In the genomic region with DNA sequence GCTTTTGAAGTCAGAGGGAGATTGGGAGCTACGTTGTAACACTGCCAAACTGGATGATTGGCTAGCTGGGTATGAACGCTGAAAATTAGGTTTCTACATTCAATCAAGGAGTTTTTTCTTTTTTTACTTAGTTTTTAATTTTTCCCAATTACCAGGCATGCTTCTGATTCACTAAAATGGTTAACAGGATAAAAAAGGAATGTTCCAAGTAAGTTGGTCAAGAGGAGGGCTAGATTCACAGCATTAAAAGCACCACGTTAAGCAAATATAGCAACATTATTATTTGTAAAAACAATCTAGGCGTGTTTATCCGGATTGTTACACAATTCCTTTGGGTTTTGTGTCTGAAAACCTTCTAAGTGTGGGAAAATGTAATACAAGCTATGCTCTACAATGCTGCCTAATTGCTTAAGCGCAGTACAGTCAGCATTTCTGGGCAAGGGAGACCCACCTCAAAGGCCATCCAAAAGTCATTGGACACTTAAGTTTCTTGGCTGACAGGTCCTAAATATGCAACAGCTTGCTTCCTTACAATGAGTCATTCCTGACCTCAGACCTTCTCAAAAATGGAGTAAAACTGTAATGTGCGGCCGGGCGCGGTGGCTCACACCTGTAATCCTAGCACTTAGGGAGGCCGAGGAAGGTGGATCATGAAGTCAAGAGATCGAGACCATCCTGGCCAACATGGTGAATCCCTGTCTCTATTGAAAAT, we compare ENCODE assay signal across 1 cellular context.
A peak's percentile ranks its signal among the peaks of the same experiment; 100 is the strongest.
TF ChIP-seq lines count a peak whose summit lies in the region.

No MANE protein-coding gene starts in this region.

TF ChIP-seq in HepG2, 621 proteins besides CTCF, POLR2A, EP300 and RAD21:
- TF ChIP-seq WIZ (CRISPR knock-in tag; IDR thresholded peaks at IDR 0.05) (no peak), ZNF777 (CRISPR knock-in tag; IDR thresholded peaks at IDR 0.05) (0 out of 2 replicates have a peak, but pooled peaks have one; percentile 22), RBFOX2 (IDR thresholded peaks at IDR 0.05; ENCODE audit: low read depth, low read length) (peak; percentile 15; the same call in 1 of the 2 replicates), HOXA3 (CRISPR knock-in tag; IDR thresholded peaks at IDR 0.05) (no peak), FOSL2 (CRISPR knock-in tag; IDR thresholded peaks at IDR 0.05) (peak; percentile 49; the same call in 1 of the 2 replicates), MAFF (IDR thresholded peaks at IDR 0.05; ENCODE audit: low read depth, low read length) (peak; percentile 38; the same call in 1 of the 2 replicates), SIN3B (IDR thresholded peaks at IDR 0.05; ENCODE audit: low read length) (no peak), ZNF775 (CRISPR knock-in tag; IDR thresholded peaks at IDR 0.05; ENCODE audit: borderline replicate concordance) (no peak), ZNF790 (CRISPR knock-in tag; IDR thresholded peaks at IDR 0.05; ENCODE audit: borderline replicate concordance) (peak; percentile 8; the same call in 1 of the 2 replicates), TBX2 (CRISPR knock-in tag; IDR thresholded peaks at IDR 0.05; ENCODE audit: borderline replicate concordance) (0 out of 2 replicates have a peak, but pooled peaks have one; percentile 1), ZNF558 (CRISPR knock-in tag; IDR thresholded peaks at IDR 0.05; ENCODE audit: borderline replicate concordance) (no peak), POLR2G (IDR thresholded peaks at IDR 0.05; ENCODE audit: low read depth, low read length) (peak; percentile 7; the same call in 1 of the 2 replicates), PAF1 (CRISPR knock-in tag; IDR thresholded peaks at IDR 0.05) (peak; percentile 76; the same call in 1 of the 2 replicates), ZFP62 (CRISPR knock-in tag; IDR thresholded peaks at IDR 0.05) (no peak), HDAC1 (CRISPR knock-in tag; IDR thresholded peaks at IDR 0.05) (no peak), SIX4 (CRISPR knock-in tag; IDR thresholded peaks at IDR 0.05) (no peak), POGZ (CRISPR knock-in tag; IDR thresholded peaks at IDR 0.05) (no peak), MAFK (conservative IDR thresholded peaks at IDR 0.05 in 1 of 2, IDR thresholded peaks at IDR 0.05 in 1 of 2; ENCODE audit: low read length in 2 of 2) (peak in 1 of 2 experiments; percentile 38; a peak in 1 of 4 replicates), ZNF788 (CRISPR knock-in tag; IDR thresholded peaks at IDR 0.05; ENCODE audit: borderline replicate concordance) (no peak), CC2D1A (CRISPR knock-in tag; IDR thresholded peaks at IDR 0.05) (0 out of 2 replicates have a peak, but pooled peaks have one; percentile 40), POLR2AphosphoS5 (IDR thresholded peaks at IDR 0.05; ENCODE audit: low read depth, low read length) (peak; percentile 30; the same call in 1 of the 2 replicates), SALL2 (CRISPR knock-in tag; IDR thresholded peaks at IDR 0.05) (0 out of 2 replicates have a peak, but pooled peaks have one; percentile 10), MED1 (CRISPR knock-in tag; IDR thresholded peaks at IDR 0.05) (0 out of 2 replicates have a peak, but pooled peaks have one; percentile 7), KAT7 (CRISPR knock-in tag; IDR thresholded peaks at IDR 0.05; ENCODE audit: borderline replicate concordance) (peak; percentile 31; the same call in 1 of the 2 replicates), SMYD3 (CRISPR knock-in tag; IDR thresholded peaks at IDR 0.05) (no peak), ATF1 (CRISPR knock-in tag; IDR thresholded peaks at IDR 0.05) (no peak), JUND (CRISPR knock-in tag; IDR thresholded peaks at IDR 0.05) (no peak)
- TF ChIP-seq, protein P1, sequence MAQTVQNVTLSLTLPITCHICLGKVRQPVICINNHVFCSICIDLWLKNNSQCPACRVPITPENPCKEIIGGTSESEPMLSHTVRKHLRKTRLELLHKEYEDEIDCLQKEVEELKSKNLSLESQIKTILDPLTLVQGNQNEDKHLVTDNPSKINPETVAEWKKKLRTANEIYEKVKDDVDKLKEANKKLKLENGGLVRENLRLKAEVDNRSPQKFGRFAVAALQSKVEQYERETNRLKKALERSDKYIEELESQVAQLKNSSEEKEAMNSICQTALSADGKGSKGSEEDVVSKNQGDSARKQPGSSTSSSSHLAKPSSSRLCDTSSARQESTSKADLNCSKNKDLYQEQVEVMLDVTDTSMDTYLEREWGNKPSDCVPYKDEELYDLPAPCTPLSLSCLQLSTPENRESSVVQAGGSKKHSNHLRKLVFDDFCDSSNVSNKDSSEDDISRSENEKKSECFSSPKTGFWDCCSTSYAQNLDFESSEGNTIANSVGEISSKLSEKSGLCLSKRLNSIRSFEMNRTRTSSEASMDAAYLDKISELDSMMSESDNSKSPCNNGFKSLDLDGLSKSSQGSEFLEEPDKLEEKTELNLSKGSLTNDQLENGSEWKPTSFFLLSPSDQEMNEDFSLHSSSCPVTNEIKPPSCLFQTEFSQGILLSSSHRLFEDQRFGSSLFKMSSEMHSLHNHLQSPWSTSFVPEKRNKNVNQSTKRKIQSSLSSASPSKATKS (CRISPR knock-in tag; IDR thresholded peaks at IDR 0.05): no peak
- TF ChIP-seq, protein P2, sequence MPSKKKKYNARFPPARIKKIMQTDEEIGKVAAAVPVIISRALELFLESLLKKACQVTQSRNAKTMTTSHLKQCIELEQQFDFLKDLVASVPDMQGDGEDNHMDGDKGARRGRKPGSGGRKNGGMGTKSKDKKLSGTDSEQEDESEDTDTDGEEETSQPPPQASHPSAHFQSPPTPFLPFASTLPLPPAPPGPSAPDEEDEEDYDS (CRISPR knock-in tag; IDR thresholded peaks at IDR 0.05): no peak
- TF ChIP-seq, protein P3, sequence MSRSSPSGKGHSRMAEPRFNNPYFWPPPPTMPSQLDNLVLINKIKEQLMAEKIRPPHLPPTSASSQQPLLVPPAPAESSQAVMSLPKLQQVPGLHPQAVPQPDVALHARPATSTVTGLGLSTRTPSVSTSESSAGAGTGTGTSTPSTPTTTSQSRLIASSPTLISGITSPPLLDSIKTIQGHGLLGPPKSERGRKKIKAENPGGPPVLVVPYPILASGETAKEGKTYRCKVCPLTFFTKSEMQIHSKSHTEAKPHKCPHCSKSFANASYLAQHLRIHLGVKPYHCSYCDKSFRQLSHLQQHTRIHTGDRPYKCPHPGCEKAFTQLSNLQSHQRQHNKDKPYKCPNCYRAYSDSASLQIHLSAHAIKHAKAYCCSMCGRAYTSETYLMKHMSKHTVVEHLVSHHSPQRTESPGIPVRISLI (CRISPR knock-in tag; IDR thresholded peaks at IDR 0.05; ENCODE audit: borderline replicate concordance): no peak
- TF ChIP-seq, protein P4, sequence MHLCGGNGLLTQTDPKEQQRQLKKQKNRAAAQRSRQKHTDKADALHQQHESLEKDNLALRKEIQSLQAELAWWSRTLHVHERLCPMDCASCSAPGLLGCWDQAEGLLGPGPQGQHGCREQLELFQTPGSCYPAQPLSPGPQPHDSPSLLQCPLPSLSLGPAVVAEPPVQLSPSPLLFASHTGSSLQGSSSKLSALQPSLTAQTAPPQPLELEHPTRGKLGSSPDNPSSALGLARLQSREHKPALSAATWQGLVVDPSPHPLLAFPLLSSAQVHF (CRISPR knock-in tag; IDR thresholded peaks at IDR 0.05): no peak
- TF ChIP-seq, protein P5, sequence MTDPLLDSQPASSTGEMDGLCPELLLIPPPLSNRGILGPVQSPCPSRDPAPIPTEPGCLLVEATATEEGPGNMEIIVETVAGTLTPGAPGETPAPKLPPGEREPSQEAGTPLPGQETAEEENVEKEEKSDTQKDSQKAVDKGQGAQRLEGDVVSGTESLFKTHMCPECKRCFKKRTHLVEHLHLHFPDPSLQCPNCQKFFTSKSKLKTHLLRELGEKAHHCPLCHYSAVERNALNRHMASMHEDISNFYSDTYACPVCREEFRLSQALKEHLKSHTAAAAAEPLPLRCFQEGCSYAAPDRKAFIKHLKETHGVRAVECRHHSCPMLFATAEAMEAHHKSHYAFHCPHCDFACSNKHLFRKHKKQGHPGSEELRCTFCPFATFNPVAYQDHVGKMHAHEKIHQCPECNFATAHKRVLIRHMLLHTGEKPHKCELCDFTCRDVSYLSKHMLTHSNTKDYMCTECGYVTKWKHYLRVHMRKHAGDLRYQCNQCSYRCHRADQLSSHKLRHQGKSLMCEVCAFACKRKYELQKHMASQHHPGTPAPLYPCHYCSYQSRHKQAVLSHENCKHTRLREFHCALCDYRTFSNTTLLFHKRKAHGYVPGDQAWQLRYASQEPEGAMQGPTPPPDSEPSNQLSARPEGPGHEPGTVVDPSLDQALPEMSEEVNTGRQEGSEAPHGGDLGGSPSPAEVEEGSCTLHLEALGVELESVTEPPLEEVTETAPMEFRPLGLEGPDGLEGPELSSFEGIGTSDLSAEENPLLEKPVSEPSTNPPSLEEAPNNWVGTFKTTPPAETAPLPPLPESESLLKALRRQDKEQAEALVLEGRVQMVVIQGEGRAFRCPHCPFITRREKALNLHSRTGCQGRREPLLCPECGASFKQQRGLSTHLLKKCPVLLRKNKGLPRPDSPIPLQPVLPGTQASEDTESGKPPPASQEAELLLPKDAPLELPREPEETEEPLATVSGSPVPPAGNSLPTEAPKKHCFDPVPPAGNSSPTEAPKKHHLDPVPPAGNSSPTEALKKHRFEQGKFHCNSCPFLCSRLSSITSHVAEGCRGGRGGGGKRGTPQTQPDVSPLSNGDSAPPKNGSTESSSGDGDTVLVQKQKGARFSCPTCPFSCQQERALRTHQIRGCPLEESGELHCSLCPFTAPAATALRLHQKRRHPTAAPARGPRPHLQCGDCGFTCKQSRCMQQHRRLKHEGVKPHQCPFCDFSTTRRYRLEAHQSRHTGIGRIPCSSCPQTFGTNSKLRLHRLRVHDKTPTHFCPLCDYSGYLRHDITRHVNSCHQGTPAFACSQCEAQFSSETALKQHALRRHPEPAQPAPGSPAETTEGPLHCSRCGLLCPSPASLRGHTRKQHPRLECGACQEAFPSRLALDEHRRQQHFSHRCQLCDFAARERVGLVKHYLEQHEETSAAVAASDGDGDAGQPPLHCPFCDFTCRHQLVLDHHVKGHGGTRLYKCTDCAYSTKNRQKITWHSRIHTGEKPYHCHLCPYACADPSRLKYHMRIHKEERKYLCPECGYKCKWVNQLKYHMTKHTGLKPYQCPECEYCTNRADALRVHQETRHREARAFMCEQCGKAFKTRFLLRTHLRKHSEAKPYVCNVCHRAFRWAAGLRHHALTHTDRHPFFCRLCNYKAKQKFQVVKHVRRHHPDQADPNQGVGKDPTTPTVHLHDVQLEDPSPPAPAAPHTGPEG (CRISPR knock-in tag; IDR thresholded peaks at IDR 0.05): 0 out of 2 replicates have a peak, but pooled peaks have one; percentile 34
- TF ChIP-seq, protein P6, sequence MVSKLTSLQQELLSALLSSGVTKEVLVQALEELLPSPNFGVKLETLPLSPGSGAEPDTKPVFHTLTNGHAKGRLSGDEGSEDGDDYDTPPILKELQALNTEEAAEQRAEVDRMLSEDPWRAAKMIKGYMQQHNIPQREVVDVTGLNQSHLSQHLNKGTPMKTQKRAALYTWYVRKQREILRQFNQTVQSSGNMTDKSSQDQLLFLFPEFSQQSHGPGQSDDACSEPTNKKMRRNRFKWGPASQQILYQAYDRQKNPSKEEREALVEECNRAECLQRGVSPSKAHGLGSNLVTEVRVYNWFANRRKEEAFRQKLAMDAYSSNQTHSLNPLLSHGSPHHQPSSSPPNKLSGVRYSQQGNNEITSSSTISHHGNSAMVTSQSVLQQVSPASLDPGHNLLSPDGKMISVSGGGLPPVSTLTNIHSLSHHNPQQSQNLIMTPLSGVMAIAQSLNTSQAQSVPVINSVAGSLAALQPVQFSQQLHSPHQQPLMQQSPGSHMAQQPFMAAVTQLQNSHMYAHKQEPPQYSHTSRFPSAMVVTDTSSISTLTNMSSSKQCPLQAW (CRISPR knock-in tag; IDR thresholded peaks at IDR 0.05): no peak
- TF ChIP-seq, protein P7, sequence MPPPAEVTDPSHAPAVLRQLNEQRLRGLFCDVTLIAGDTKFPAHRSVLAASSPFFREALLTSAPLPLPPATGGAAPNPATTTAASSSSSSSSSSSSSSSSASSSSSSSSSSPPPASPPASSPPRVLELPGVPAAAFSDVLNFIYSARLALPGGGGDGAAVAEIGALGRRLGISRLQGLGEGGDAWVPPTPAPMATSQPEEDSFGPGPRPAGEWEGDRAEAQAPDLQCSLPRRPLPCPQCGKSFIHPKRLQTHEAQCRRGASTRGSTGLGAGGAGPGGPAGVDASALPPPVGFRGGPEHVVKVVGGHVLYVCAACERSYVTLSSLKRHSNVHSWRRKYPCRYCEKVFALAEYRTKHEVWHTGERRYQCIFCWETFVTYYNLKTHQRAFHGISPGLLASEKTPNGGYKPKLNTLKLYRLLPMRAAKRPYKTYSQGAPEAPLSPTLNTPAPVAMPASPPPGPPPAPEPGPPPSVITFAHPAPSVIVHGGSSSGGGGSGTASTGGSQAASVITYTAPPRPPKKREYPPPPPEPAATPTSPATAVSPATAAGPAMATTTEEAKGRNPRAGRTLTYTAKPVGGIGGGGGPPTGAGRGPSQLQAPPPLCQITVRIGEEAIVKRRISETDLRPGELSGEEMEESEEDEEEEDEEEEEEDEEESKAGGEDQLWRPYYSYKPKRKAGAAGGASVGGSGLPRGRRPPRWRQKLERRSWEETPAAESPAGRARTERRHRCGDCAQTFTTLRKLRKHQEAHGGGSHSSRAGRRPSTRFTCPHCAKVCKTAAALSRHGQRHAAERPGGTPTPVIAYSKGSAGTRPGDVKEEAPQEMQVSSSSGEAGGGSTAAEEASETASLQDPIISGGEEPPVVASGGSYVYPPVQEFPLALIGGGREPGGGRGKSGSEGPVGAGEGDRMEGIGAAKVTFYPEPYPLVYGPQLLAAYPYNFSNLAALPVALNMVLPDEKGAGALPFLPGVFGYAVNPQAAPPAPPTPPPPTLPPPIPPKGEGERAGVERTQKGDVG (CRISPR knock-in tag; IDR thresholded peaks at IDR 0.05; ENCODE audit: borderline replicate concordance): no peak
